In genomic region chr19:4342421-4343055, GRCh38 we compare ENCODE assay signal across 1 cellular context.
TF ChIP-seq lines count a peak whose summit lies in the region.

No MANE protein-coding gene starts in this region.

TF ChIP-seq in HEK293, 187 proteins besides CTCF, POLR2A, EP300 and RAD21 (continued from another document):
- TF ChIP-seq ZXDB (tag by site-specific recombination; IDR thresholded peaks at IDR 0.05), result peak; percentile 11; the same call in 1 of the 2 replicates
- TF ChIP-seq ZEB2 (tag by site-specific recombination; IDR thresholded peaks at IDR 0.05), result no peak
- TF ChIP-seq ZNF10 (tag by site-specific recombination; IDR thresholded peaks at IDR 0.05), result peak; percentile 89; the same call in 1 of the 2 replicates
- TF ChIP-seq BCL11B (tag by site-specific recombination; IDR thresholded peaks at IDR 0.05; ENCODE audit: low read depth), result peak; percentile 86
- TF ChIP-seq ZSCAN30 (tag by site-specific recombination; IDR thresholded peaks at IDR 0.05), result no peak
- peak; percentile 71 for TF ChIP-seq ZBTB48 (tag by site-specific recombination; IDR thresholded peaks at IDR 0.05)
- peak; percentile 52 for TF ChIP-seq ZFHX2 (tag by site-specific recombination; conservative IDR thresholded peaks at IDR 0.05)
- peak; percentile 40; the same call in 1 of the 2 replicates for TF ChIP-seq TCF7L2 (IDR thresholded peaks at IDR 0.05; ENCODE audit: borderline replicate concordance, low read depth, low read length)
- peak; percentile 73 for TF ChIP-seq ZNF335 (tag by site-specific recombination; conservative IDR thresholded peaks at IDR 0.05)
- peak; percentile 20 for TF ChIP-seq SP7 (tag by site-specific recombination; IDR thresholded peaks at IDR 0.05)
- peak; percentile 97 for TF ChIP-seq SP2 (tag by site-specific recombination; IDR thresholded peaks at IDR 0.05)
- TF ChIP-seq ZNF580 (tag by site-specific recombination; IDR thresholded peaks at IDR 0.05), result no peak; the same call in 1 of the 2 replicates
- TF ChIP-seq ZBTB1 (tag by site-specific recombination; IDR thresholded peaks at IDR 0.05), result no peak
- TF ChIP-seq ZNF18 (tag by site-specific recombination; IDR thresholded peaks at IDR 0.05), result peak; percentile 76; the same call in 1 of the 2 replicates
- peak; percentile 66 for TF ChIP-seq ZBTB11 (tag by site-specific recombination; conservative IDR thresholded peaks at IDR 0.05; ENCODE audit: low read depth)
